In genomic region chr6:37204014-37204751, GRCh38 we compare ENCODE assay signal across 1 cellular context.
TF ChIP-seq lines count a peak whose summit lies in the region.

No MANE protein-coding gene starts in this region.

TF ChIP-seq in HepG2, 621 proteins besides CTCF, POLR2A, EP300 and RAD21 (continued from another document and continues in another):
- peak; percentile 89 for TF ChIP-seq ZNF282 (IDR thresholded peaks at IDR 0.05; ENCODE audit: partially characterized antibody)
- no peak for TF ChIP-seq CBFB (CRISPR knock-in tag; IDR thresholded peaks at IDR 0.05)
- no peak for TF ChIP-seq ZNF510 (CRISPR knock-in tag; IDR thresholded peaks at IDR 0.05; ENCODE audit: low read depth)
- no peak for TF ChIP-seq CHD2 (IDR thresholded peaks at IDR 0.05; ENCODE audit: low read depth, low read length)
- peak; percentile 59; the same call in 1 of the 2 replicates for TF ChIP-seq HMG20A (CRISPR knock-in tag; IDR thresholded peaks at IDR 0.05; ENCODE audit: borderline replicate concordance)
- no peak for TF ChIP-seq ZNF879 (CRISPR knock-in tag; IDR thresholded peaks at IDR 0.05)
- no peak for TF ChIP-seq ZNF564 (CRISPR knock-in tag; IDR thresholded peaks at IDR 0.05)
- TF ChIP-seq U2AF1 (optimal IDR thresholded peaks at IDR 0.05; ENCODE audit: low read depth, low read length), result no peak
- TF ChIP-seq ZSCAN29 (CRISPR knock-in tag; conservative IDR thresholded peaks at IDR 0.05), result no peak
- TF ChIP-seq ZNF670 (CRISPR knock-in tag; IDR thresholded peaks at IDR 0.05; ENCODE audit: borderline replicate concordance), result 0 out of 2 replicates have a peak, but pooled peaks have one; percentile 23
- TF ChIP-seq ZNF710 (CRISPR knock-in tag; IDR thresholded peaks at IDR 0.05; ENCODE audit: borderline replicate concordance), result no peak
- TF ChIP-seq ZNF12 (CRISPR knock-in tag; IDR thresholded peaks at IDR 0.05), result peak; percentile 53; the same call in 1 of the 2 replicates
- no peak for TF ChIP-seq ZNF138 (CRISPR knock-in tag; IDR thresholded peaks at IDR 0.05; ENCODE audit: low read depth)
- no peak for TF ChIP-seq ZNF644 (CRISPR knock-in tag; IDR thresholded peaks at IDR 0.05; ENCODE audit: low read depth)
- no peak for TF ChIP-seq MBD4 (IDR thresholded peaks at IDR 0.05; ENCODE audit: borderline replicate concordance, low read length)
- no peak for TF ChIP-seq SMC3 (IDR thresholded peaks at IDR 0.05; ENCODE audit: low read length)
- TF ChIP-seq SOX5 (CRISPR knock-in tag; IDR thresholded peaks at IDR 0.05; ENCODE audit: borderline replicate concordance), result peak; percentile 15; the same call in 1 of the 2 replicates
- TF ChIP-seq NCOA1 (CRISPR knock-in tag; IDR thresholded peaks at IDR 0.05), result no peak
- TF ChIP-seq SRY (CRISPR knock-in tag; IDR thresholded peaks at IDR 0.05), result no peak
- TF ChIP-seq RAD51 (IDR thresholded peaks at IDR 0.05; ENCODE audit: borderline replicate concordance), result peak; percentile 37; the same call in 1 of the 2 replicates
- 0 out of 2 replicates have a peak, but pooled peaks have one; percentile 25 for TF ChIP-seq ZGPAT (CRISPR knock-in tag; IDR thresholded peaks at IDR 0.05)
- TF ChIP-seq FOXP4 (CRISPR knock-in tag; IDR thresholded peaks at IDR 0.05), result no peak
- TF ChIP-seq ZSCAN12 (CRISPR knock-in tag; IDR thresholded peaks at IDR 0.05), result no peak
- TF ChIP-seq HNRNPK (IDR thresholded peaks at IDR 0.05; ENCODE audit: low read depth, low read length, poor library complexity, severe bottlenecking), result no peak
- no peak for TF ChIP-seq PATZ1 (CRISPR knock-in tag; IDR thresholded peaks at IDR 0.05)
- no peak for TF ChIP-seq SMAD3 (CRISPR knock-in tag; IDR thresholded peaks at IDR 0.05)
- TF ChIP-seq ARNTL (CRISPR knock-in tag; IDR thresholded peaks at IDR 0.05), result no peak
- no peak for TF ChIP-seq RFX5 (IDR thresholded peaks at IDR 0.05; ENCODE audit: low read depth, low read length)
- peak; percentile 62; the same call in 1 of the 2 replicates for TF ChIP-seq AHDC1 (CRISPR knock-in tag; IDR thresholded peaks at IDR 0.05; ENCODE audit: borderline replicate concordance)
- TF ChIP-seq MIER3 (CRISPR knock-in tag; IDR thresholded peaks at IDR 0.05; ENCODE audit: borderline replicate concordance), result no peak
- no peak for TF ChIP-seq SAFB2 (CRISPR knock-in tag; IDR thresholded peaks at IDR 0.05; ENCODE audit: borderline replicate concordance, low read depth)
- no peak for TF ChIP-seq ZBTB7B (CRISPR knock-in tag; IDR thresholded peaks at IDR 0.05)
- TF ChIP-seq HMG20B (CRISPR knock-in tag; conservative IDR thresholded peaks at IDR 0.05), result no peak
- no peak for TF ChIP-seq BORCS8-MEF2B (CRISPR knock-in tag; IDR thresholded peaks at IDR 0.05)
- TF ChIP-seq ZNF792 (CRISPR knock-in tag; IDR thresholded peaks at IDR 0.05), result no peak
- TF ChIP-seq ZFY (CRISPR knock-in tag; IDR thresholded peaks at IDR 0.05), result no peak; the same call in 1 of the 2 replicates
- TF ChIP-seq SMARCC2 (IDR thresholded peaks at IDR 0.05), result 0 out of 2 replicates have a peak, but pooled peaks have one; percentile 40
- TF ChIP-seq SSRP1 (CRISPR knock-in tag; IDR thresholded peaks at IDR 0.05), result no peak
- TF ChIP-seq ZNF687 (CRISPR knock-in tag; IDR thresholded peaks at IDR 0.05), result no peak
- no peak for TF ChIP-seq SMAD9 (CRISPR knock-in tag; IDR thresholded peaks at IDR 0.05)
- TF ChIP-seq PRDM4 (CRISPR knock-in tag; IDR thresholded peaks at IDR 0.05; ENCODE audit: borderline replicate concordance), result no peak
- no peak for TF ChIP-seq ETS1 (CRISPR knock-in tag; IDR thresholded peaks at IDR 0.05)
- no peak for TF ChIP-seq POGZ (CRISPR knock-in tag; IDR thresholded peaks at IDR 0.05)
- TF ChIP-seq MED13 (CRISPR knock-in tag; IDR thresholded peaks at IDR 0.05), result no peak
